In genomic region chr15:50907866-50908208, GRCh38 we compare ENCODE assay signal across 1 cellular context.
TF ChIP-seq lines count a peak whose summit lies in the region.

No MANE protein-coding gene starts in this region.

TF ChIP-seq in GM23338, 12 proteins besides CTCF, POLR2A, EP300 and RAD21 (continued from another document):
- TF ChIP-seq REST (IDR thresholded peaks at IDR 0.05; ENCODE audit: unreplicated experiment) = no peak
- no peak for TF ChIP-seq JUNB (IDR thresholded peaks at IDR 0.05; ENCODE audit: unreplicated experiment)
- no peak for TF ChIP-seq ZNF462 (CRISPR knock-in tag; IDR thresholded peaks at IDR 0.05)
- no peak for TF ChIP-seq NANOG (IDR thresholded peaks at IDR 0.05; ENCODE audit: borderline replicate concordance)
